Comparison of ENCODE assay signal across 10 cellular contexts in the genomic region with DNA sequence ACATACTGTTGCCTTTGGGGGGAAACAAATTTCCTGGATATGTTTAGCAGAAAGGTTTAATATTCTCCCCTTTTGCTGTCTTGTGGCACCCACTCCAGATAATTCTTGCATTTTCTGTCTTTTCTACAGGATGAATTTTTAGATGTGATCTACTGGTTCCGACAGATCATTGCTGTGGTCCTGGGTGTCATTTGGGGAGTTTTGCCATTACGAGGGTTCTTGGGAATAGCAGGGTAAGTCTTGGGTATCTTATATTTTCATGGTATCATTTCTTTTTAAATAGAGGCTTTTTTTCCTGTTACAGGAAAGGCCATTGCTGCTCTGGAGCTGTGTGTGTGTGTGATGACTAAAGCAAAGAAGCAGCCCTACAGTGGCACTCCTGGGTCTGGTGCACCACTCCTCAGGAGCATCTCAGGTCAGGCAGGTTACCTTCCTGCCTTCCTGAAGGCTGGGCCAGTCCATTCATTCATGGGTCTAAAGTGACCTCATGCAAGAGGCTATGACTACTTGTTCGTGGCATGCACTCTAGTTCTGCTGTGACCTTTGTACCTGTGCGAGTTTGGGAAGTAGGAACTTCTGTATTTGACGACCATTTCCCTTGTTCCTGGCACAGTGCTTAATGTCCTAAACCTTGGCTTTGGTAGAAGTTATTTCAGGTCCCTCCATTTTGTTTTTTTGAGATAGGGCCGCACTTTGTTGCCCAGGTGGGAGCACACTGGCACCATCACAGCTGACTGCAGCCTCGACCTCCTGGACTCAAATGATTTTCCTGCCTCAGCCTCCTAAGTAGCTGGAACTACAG. TPM values are rescaled to one million over a fixed set of nuclear protein-coding genes. Genes with fewer than 3 reads are reported as not detected.
A peak's percentile ranks its signal among the peaks of the same experiment; 100 is the strongest.
DNase-seq lines count a peak whose midpoint lies in the region; ATAC-seq, FAIRE-seq and TF ChIP-seq lines count a peak whose summit lies in the region.
"Had no signal": no experiment of that assay in that cellular context is flagged by ENCODE, and none has a peak within 500 bp of the region (broad histone marks: within the 10 kb centered on the region; RNA-seq: fewer than 3 reads in every experiment).

No MANE protein-coding gene starts in this region.

- no peaks in the 10 kb centered on the region for H3K27me3 Mint-ChIP-seq in endodermal cell (ENCODE audit: insufficient read depth)

- H3K9ac ChIP-seq in GM23248, result peak overlapping the region; percentile 89
- no peak overlapping the region for H3K9ac ChIP-seq in endodermal cell (ENCODE audit: extremely low read depth, low read length, poor library complexity, severe bottlenecking)
- H3K9ac ChIP-seq in rectal smooth muscle tissue (ENCODE audit: low read length), result no peak overlapping the region

- no peak overlapping the region for H2AFZ ChIP-seq in GM23248

- peak overlapping the region; percentile 94 for H3K4me3 ChIP-seq in GM23248
- peak overlapping the region; percentile 95 for H3K4me3 ChIP-seq in endodermal cell (ENCODE audit: low read length)
- peak overlapping the region; percentile 26 for H3K4me3 ChIP-seq in rectal smooth muscle tissue (ENCODE audit: low read length)

- CTCF ChIA-PET in HEK293T (lab: Yijun Ruan, JAX), result no interaction called here

- peaks cover 44% of the 10 kb centered on the region for H3K79me2 ChIP-seq in GM23248 (ENCODE audit: insufficient read depth)

- FAIRE-seq in GM19239 (lab: Jason Lieb, UNC), result no peak

- DNase-seq in GM23248 (peak; percentile 32), NOMO-1 treated with DMSO at 0.1 percent for 48 hours (lab: John Stamatoyannopoulos, UW; ENCODE audit: unreplicated experiment) (peak; percentile 21), endodermal cell (no peak), GM19239 (ENCODE audit: insufficient read length, low spot score) (no peak), HEK293T (ENCODE audit: extremely low spot score) (no peak)
- DNase-seq: amniotic stem cell; stimulated activated CD4-positive, alpha-beta T cell treated with anti-CD3 and anti-CD28 coated beads, Interleukin-1b, Interleukin-23, amount 100 ng/mL, for 48 hours had no signal

- H3K36me3 ChIP-seq in GM23248 (ENCODE audit: low read depth) (peaks cover 40% of the 10 kb centered on the region), endodermal cell (ENCODE audit: control insufficient read depth, insufficient read depth, low read length) (peaks cover 53% of the 10 kb centered on the region), rectal smooth muscle tissue (ENCODE audit: control insufficient read depth, insufficient read depth, low read length) (peaks cover 24% of the 10 kb centered on the region)

- peak overlapping the region; percentile 99 for H3K4me3 Mint-ChIP-seq in endodermal cell

- POLR2A ChIA-PET in HEK293T (lab: Yijun Ruan, JAX), result no interaction called here

- peak overlapping the region; percentile 99 for H3K4me2 ChIP-seq in GM23248 (ENCODE audit: unreplicated experiment)

- H3K4me1 Mint-ChIP-seq in endodermal cell, result peaks cover 17% of the 10 kb centered on the region

- H3K36me3 Mint-ChIP-seq in endodermal cell (ENCODE audit: low read depth), result peaks cover 48% of the 10 kb centered on the region

- TF ChIP-seq CTCF in endodermal cell (conservative IDR thresholded peaks at IDR 0.05), result no peak

- whole genome bisulfite sequencing in GM23248 (ENCODE audit: low coverage in 1 of 2, low lambda C conversion rate in 2 of 2, missing lambda C conversion rate in 2 of 2), 2 experiments, result 68 to 75% methylated on average over 7 of the region's 7 CpGs
- 91 to 95% methylated on average over 7 of the region's 7 CpGs for whole genome bisulfite sequencing in endodermal cell (ENCODE audit: insufficient coverage in 1 of 2, insufficient read length in 1 of 2), 2 experiments

- H3K27ac ChIP-seq in GM23248 (peak overlapping the region; percentile 65), endodermal cell (ENCODE audit: low read depth, low read length) (no peak overlapping the region), rectal smooth muscle tissue (ENCODE audit: low read depth, low read length) (no peak overlapping the region)

- H3K9me3 Mint-ChIP-seq in endodermal cell, result no peaks in the 10 kb centered on the region

- no peaks in the 10 kb centered on the region for H3K9me2 ChIP-seq in GM23248 (ENCODE audit: insufficient read depth)

- H3K9me3 ChIP-seq in GM23248 (ENCODE audit: low read depth), result no peaks in the 10 kb centered on the region
- H3K9me3 ChIP-seq in endodermal cell (ENCODE audit: control insufficient read depth, low read length), result no peaks in the 10 kb centered on the region

- ATAC-seq in HG02885 (IDR thresholded peaks at IDR 0.05; ENCODE audit: poor library complexity, unreplicated experiment) (no peak), HG03571 (IDR thresholded peaks at IDR 0.05; ENCODE audit: unreplicated experiment) (no peak)

- peaks cover 3% of the 10 kb centered on the region; the same call in 1 of the 2 replicates for H3F3A ChIP-seq in GM23248 (ENCODE audit: insufficient read depth)

- H3K27me3 ChIP-seq in GM23248 (replicated peaks; ENCODE audit: insufficient read depth) (no peaks in the 10 kb centered on the region), endodermal cell (ENCODE audit: control insufficient read depth, insufficient read depth, low read length, poor library complexity, severe bottlenecking) (no peaks in the 10 kb centered on the region), rectal smooth muscle tissue (ENCODE audit: control insufficient read depth, insufficient read depth, low read length) (no peaks in the 10 kb centered on the region)

- no peaks in the 10 kb centered on the region for H4K20me1 ChIP-seq in GM23248 (ENCODE audit: insufficient read depth)

- H3K4me1 ChIP-seq in GM23248 (ENCODE audit: insufficient read depth), result peaks cover 14% of the 10 kb centered on the region
- no peaks in the 10 kb centered on the region for H3K4me1 ChIP-seq in endodermal cell (ENCODE audit: control insufficient read depth, insufficient read depth, low read length)
- peaks cover 11% of the 10 kb centered on the region for H3K4me1 ChIP-seq in rectal smooth muscle tissue (ENCODE audit: control insufficient read depth, insufficient read depth, low read length)

- H3K27ac Mint-ChIP-seq in endodermal cell, result peak overlapping the region; percentile 80

- in situ Hi-C loops in GM23248 (cut with MboI), result no loop called here

TF ChIP-seq in HEK293T, 16 proteins besides CTCF, POLR2A, EP300 and RAD21:
- no peak for TF ChIP-seq FOXM1 (IDR thresholded peaks at IDR 0.05; ENCODE audit: borderline replicate concordance)
- no peak for TF ChIP-seq LEF1 (IDR thresholded peaks at IDR 0.05; ENCODE audit: borderline replicate concordance)
- no peak for TF ChIP-seq L3MBTL2 (conservative IDR thresholded peaks at IDR 0.05)
- no peak for TF ChIP-seq ELF4 (IDR thresholded peaks at IDR 0.05)
- TF ChIP-seq NFRKB (IDR thresholded peaks at IDR 0.05), result no peak
- no peak for TF ChIP-seq ZNF384 (IDR thresholded peaks at IDR 0.05)
- TF ChIP-seq ARNT (IDR thresholded peaks at IDR 0.05), result no peak
- no peak for TF ChIP-seq SP1 (IDR thresholded peaks at IDR 0.05)
- TF ChIP-seq SUZ12 (IDR thresholded peaks at IDR 0.05), result no peak
- no peak for TF ChIP-seq CTBP1 (IDR thresholded peaks at IDR 0.05; ENCODE audit: borderline replicate concordance)
- TF ChIP-seq TARDBP (IDR thresholded peaks at IDR 0.05), result no peak
- TF ChIP-seq, protein P1, sequence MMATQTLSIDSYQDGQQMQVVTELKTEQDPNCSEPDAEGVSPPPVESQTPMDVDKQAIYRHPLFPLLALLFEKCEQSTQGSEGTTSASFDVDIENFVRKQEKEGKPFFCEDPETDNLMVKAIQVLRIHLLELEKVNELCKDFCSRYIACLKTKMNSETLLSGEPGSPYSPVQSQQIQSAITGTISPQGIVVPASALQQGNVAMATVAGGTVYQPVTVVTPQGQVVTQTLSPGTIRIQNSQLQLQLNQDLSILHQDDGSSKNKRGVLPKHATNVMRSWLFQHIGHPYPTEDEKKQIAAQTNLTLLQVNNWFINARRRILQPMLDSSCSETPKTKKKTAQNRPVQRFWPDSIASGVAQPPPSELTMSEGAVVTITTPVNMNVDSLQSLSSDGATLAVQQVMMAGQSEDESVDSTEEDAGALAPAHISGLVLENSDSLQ (IDR thresholded peaks at IDR 0.05), result no peak
- TF ChIP-seq FOXA1 (IDR thresholded peaks at IDR 0.05), result no peak
- no peak for TF ChIP-seq BHLHE40 (IDR thresholded peaks at IDR 0.05; ENCODE audit: borderline replicate concordance)
- no peak for TF ChIP-seq FOXK2 (IDR thresholded peaks at IDR 0.05)

RNA-seq across cellular contexts. Expression of gene RAB5IF, which starts 2.2 kb away (rescaled TPM):
- 115 and 134 TPM in 2 replicates for total RNA-seq in GM23248 (2014; rRNA removed; shearing (Covaris generic))
- 165 and 171 TPM in 2 replicates for polyA plus RNA-seq in GM23248 (2016; fragmentation: Nextera tagmentation; extraction: Ambion mirVana)
- 10 to 100 TPM; 98.9 to 99.9 TPM for total RNA-seq in endodermal cell
- 94.9 TPM for polyA plus RNA-seq in endodermal cell (2013, experiment 1 of 2)
- polyA plus RNA-seq in endodermal cell (2013, experiment 2 of 2), result 93.6 TPM

RNA-seq across cellular contexts. Expression of gene TGIF2, which starts 34.4 kb away (rescaled TPM):
- total RNA-seq in GM23248 (2014; rRNA removed; shearing (Covaris generic)), result 4.9 and 9.3 TPM in 2 replicates
- 6.7 and 7.0 TPM in 2 replicates for polyA plus RNA-seq in GM23248 (2016; fragmentation: Nextera tagmentation; extraction: Ambion mirVana)
- total RNA-seq in endodermal cell, result 10 to 100 TPM; 33.4 to 39.0 TPM
- 35.6 TPM for polyA plus RNA-seq in endodermal cell (2013, experiment 1 of 2)
- polyA plus RNA-seq in endodermal cell (2013, experiment 2 of 2), result 33.7 TPM

RNA-seq across cellular contexts. Expression of gene SLA2, which starts 38.2 kb away (rescaled TPM):
- total RNA-seq in GM23248 (2014; rRNA removed; shearing (Covaris generic)), result not detected in 2 replicates
- not detected in 2 replicates for polyA plus RNA-seq in GM23248 (2016; fragmentation: Nextera tagmentation; extraction: Ambion mirVana)
- under 1 TPM; 0.44 to 0.68 TPM for total RNA-seq in endodermal cell
- 0.18 TPM for polyA plus RNA-seq in endodermal cell (2013, experiment 1 of 2)
- polyA plus RNA-seq in endodermal cell (2013, experiment 2 of 2), result 0.12 TPM

Comparison
In these comparisons a context has a peak if more than half of its experiments do, and no peak if none do; other contexts are left out.
1. DNase-seq: peak in GM23248 (single experiment) and NOMO-1 treated with DMSO at 0.1 percent for 48 hours (single experiment); none in endodermal cell (single experiment), GM19239 (single experiment) and HEK293T (single experiment).
2. H3K4me3 ChIP-seq: peak in every context shown above with its lines; median percentile 95 in endodermal cell; 94 in GM23248; 26 in rectal smooth muscle tissue.